8 cellular contexts compared by ENCODE assay signal in genomic region chr20:41138527-41139226, GRCh38. TPM values are rescaled to one million over a fixed set of nuclear protein-coding genes. Genes with fewer than 3 reads are reported as not detected.
DNase-seq lines count a peak whose midpoint lies in the region; ATAC-seq, FAIRE-seq and TF ChIP-seq lines count a peak whose summit lies in the region.

No MANE protein-coding gene starts in this region.

- H3K27me3 ChIP-seq in PC-9 (ENCODE audit: insufficient read depth, low read depth) = no peaks in the 10 kb centered on the region
- H3K27me3 ChIP-seq in bronchial epithelial cell (ENCODE audit: control insufficient read depth, insufficient read depth, low read length) = no peaks in the 10 kb centered on the region
- H3K27me3 ChIP-seq in thoracic aorta (replicated peaks; ENCODE audit: insufficient read depth) = no peaks in the 10 kb centered on the region

- intact Hi-C loops in PC-9 (cut with micrococcal nuclease; ENCODE audit: unreplicated experiment) (no loop called here), lower leg skin (cut with DNase I; ENCODE audit: low total_unique reads) (no loop called here)

- CTCF ChIA-PET in PC-9 (lab: Charles Lee) = interaction anchor here (0.6 kb wide), 1 partner anchor 93 kb away, joined by 4 read pairs; no protein-coding TSS in a partner anchor

- ATAC-seq in thoracic aorta (ENCODE audit: insufficient number of reproducible peaks, low FRiP score, low read depth) = no peak
- no peak for ATAC-seq in HG03457 (IDR thresholded peaks at IDR 0.05; ENCODE audit: unreplicated experiment)

- H2AFZ ChIP-seq in PC-9 = peak overlapping the region; percentile 98; the same call in 1 of the 2 replicates

- peak overlapping the region; percentile 94; the same call in 1 of the 2 replicates for H3K4me3 ChIP-seq in PC-9
- H3K4me3 ChIP-seq in bronchial epithelial cell (ENCODE audit: low read depth, low read length) = peak overlapping the region; percentile 68
- peak overlapping the region; percentile 80 for H3K4me3 ChIP-seq in lower leg skin (ENCODE audit: low read depth, poor library complexity, severe bottlenecking)
- H3K4me3 ChIP-seq in thoracic aorta = peak overlapping the region; percentile 92

- no peak for TF ChIP-seq POLR2A in lower leg skin (IDR thresholded peaks at IDR 0.05)

- H4K20me1 ChIP-seq in PC-9 (ENCODE audit: insufficient read depth) = peaks cover 6% of the 10 kb centered on the region; the same call in 1 of the 2 replicates

- no peaks in the 10 kb centered on the region for H3K9me3 ChIP-seq in PC-9 (ENCODE audit: insufficient read depth, low read depth)
- H3K9me3 ChIP-seq in thoracic aorta = no peaks in the 10 kb centered on the region

- peak; percentile 44 for DNase-seq in EH (ENCODE audit: low read depth)
- DNase-seq in PC-9 = peak in 1 of 2 experiments; percentile 9
- no peak for DNase-seq in bronchial epithelial cell (ENCODE audit: low read depth)
- DNase-seq in lower leg skin (ENCODE audit: low spot score in 2 of 2) = no peak
- no peak for DNase-seq in thoracic aorta (ENCODE audit: low spot score)
- no peak for DNase-seq in SHP77 (lab: John Stamatoyannopoulos, UW)
- DNase-seq in cerebellar nuclear complex (lab: John Stamatoyannopoulos, UW) = no peak

- peaks cover 20% of the 10 kb centered on the region; the same call in 1 of the 2 replicates for H3F3A ChIP-seq in PC-9 (ENCODE audit: insufficient read depth, low read depth)

- WGBS in lower leg skin, 2 donors = 23 to 38% methylated on average over 12 of the region's 12 CpGs

- BruUV-seq in PC-9 (replicated peaks; lab: Mats Ljungman, UMichigan) = no TSS peak

- H3K4me1 ChIP-seq in PC-9 (replicated peaks; ENCODE audit: insufficient read depth) (peaks cover 15% of the 10 kb centered on the region), thoracic aorta (ENCODE audit: control insufficient read depth in 1 of 2, low read depth in 2 of 2) (peaks cover 6 to 52% of the 10 kb centered on the region in 2 donors)

- FAIRE-seq in bronchial epithelial cell (lab: Jason Lieb, UNC) = no peak

- TF ChIP-seq CTCF in PC-9 (conservative IDR thresholded peaks at IDR 0.05) (no peak), bronchial epithelial cell (IDR thresholded peaks at IDR 0.05; ENCODE audit: insufficient read depth, low read length, severe bottlenecking) (no peak), lower leg skin (IDR thresholded peaks at IDR 0.05) (no peak), thoracic aorta (IDR thresholded peaks at IDR 0.05) (no peak)

- H3K36me3 ChIP-seq in PC-9 (ENCODE audit: low read depth) (no peaks in the 10 kb centered on the region), bronchial epithelial cell (ENCODE audit: control insufficient read depth, insufficient read depth, low read length) (no peaks in the 10 kb centered on the region), thoracic aorta (no peaks in the 10 kb centered on the region)

- H3K27ac ChIP-seq in PC-9 (no peak overlapping the region), thoracic aorta (peak overlapping the region; percentile 92 to 94)

- H3K4me2 ChIP-seq in PC-9 = peak overlapping the region; percentile 94

- no peaks in the 10 kb centered on the region for H3K9me2 ChIP-seq in PC-9 (ENCODE audit: insufficient read depth)

- POLR2A ChIA-PET in PC-9 (lab: Charles Lee; ENCODE audit: unreplicated experiment) = interaction anchor here (0.6 kb wide), 1 partner anchor 130 kb away, joined by 3 read pairs; no protein-coding TSS in a partner anchor

- H3K79me2 ChIP-seq in PC-9 (ENCODE audit: low read depth) = peaks cover 40% of the 10 kb centered on the region

RNA-seq across cellular contexts. Expression of gene PLCG1, which starts 1.3 kb away (rescaled TPM):
- 64.1 and 69.4 TPM in 2 replicates for total RNA-seq in PC-9 (2021)
- total RNA-seq in bronchial epithelial cell = 20.8 and 32.1 TPM in 2 replicates
- total RNA-seq in lower leg skin = 100 to 1,000 TPM in 1 of 4 donors, 10 to 100 TPM in 3; 59.0 to 138 (median 72.5) TPM
- 100 to 1,000 TPM; 185 to 255 TPM for total RNA-seq in thoracic aorta
